17 cellular contexts compared by ENCODE assay signal in the genomic region with DNA sequence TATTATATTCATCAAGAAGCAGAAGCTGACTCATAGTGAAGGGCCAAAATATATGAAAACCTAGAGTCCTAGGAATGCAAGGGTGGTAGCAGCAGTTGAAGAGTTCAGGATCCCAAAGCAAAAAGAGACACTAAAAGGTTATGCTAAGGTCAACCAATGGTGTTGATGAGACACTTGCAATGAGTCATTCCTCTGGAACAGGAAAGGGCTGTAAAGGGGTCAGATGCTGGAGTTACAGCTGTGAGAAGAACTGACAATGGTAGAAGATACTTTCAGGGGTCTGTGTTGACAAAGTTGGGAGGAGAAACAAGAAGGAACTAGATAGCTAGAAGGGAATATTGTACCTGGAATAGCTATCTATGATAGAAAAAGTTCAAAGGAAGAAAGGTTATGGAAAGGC. TPM values are rescaled to one million over a fixed set of nuclear protein-coding genes. Genes with fewer than 3 reads are reported as not detected.
DNase-seq lines count a peak whose midpoint lies in the region; ATAC-seq, FAIRE-seq and TF ChIP-seq lines count a peak whose summit lies in the region.
"Had no signal": no experiment of that assay in that cellular context is flagged by ENCODE, and none has a peak within 500 bp of the region (broad histone marks: within the 10 kb centered on the region; RNA-seq: fewer than 3 reads in every experiment).

No MANE protein-coding gene starts in this region.

- H3K4me1 Mint-ChIP-seq in activated T-helper 17 cell treated with anti-CD3 and anti-CD28 coated beads, Interleukin-2, amount 50 U/mL, for 72 hours = no peaks in the 10 kb centered on the region
- H3K4me1 Mint-ChIP-seq: CD8-positive, alpha-beta memory T cell; nephron; WTC11 had no signal

- H3K4me3 Mint-ChIP-seq in activated T-helper 17 cell treated with anti-CD3 and anti-CD28 coated beads, Interleukin-2, amount 50 U/mL, for 72 hours = no peak overlapping the region
- H3K4me3 Mint-ChIP-seq: CD8-positive, alpha-beta memory T cell; nephron; WTC11 had no signal

- H3K27me3 Mint-ChIP-seq in activated T-helper 17 cell treated with anti-CD3 and anti-CD28 coated beads, Interleukin-2, amount 50 U/mL, for 72 hours = no peaks in the 10 kb centered on the region
- H3K27me3 Mint-ChIP-seq: CD8-positive, alpha-beta memory T cell had no signal

- no peaks in the 10 kb centered on the region for H3K9me3 Mint-ChIP-seq in activated T-helper 17 cell treated with anti-CD3 and anti-CD28 coated beads, Interleukin-2, amount 50 U/mL, for 72 hours

- no peak for FAIRE-seq in frontal cortex (lab: Jason Lieb, UNC)
- FAIRE-seq: endometrium had no signal

- no peak overlapping the region for H3K27ac Mint-ChIP-seq in activated T-helper 17 cell treated with anti-CD3 and anti-CD28 coated beads, Interleukin-2, amount 50 U/mL, for 72 hours
- H3K27ac Mint-ChIP-seq: CD8-positive, alpha-beta memory T cell; nephron; WTC11 had no signal

- H3K36me3 Mint-ChIP-seq in activated T-helper 17 cell treated with anti-CD3 and anti-CD28 coated beads, Interleukin-2, amount 50 U/mL, for 72 hours (ENCODE audit: low read depth) = peaks cover 12% of the 10 kb centered on the region

- TF ChIP-seq POLR2A in NB4 (IDR thresholded peaks at IDR 0.05; ENCODE audit: extremely low read depth, insufficient read length) = no peak

- TF ChIP-seq CTCF in NB4 (IDR thresholded peaks at IDR 0.05; ENCODE audit: low read depth, low read length) (no peak), epithelial cell of esophagus (IDR thresholded peaks at IDR 0.05; ENCODE audit: insufficient read depth, low read depth, low read length, missing control alignments) (no peak)

- H3K4me3 ChIP-seq in NB4 (ENCODE audit: low read depth, low read length) (no peak overlapping the region), epithelial cell of esophagus (ENCODE audit: low read length) (no peak overlapping the region), skeletal muscle cell (ENCODE audit: low read depth, low read length) (no peak overlapping the region)

- peak; percentile 44 for ATAC-seq in GM18502 (IDR thresholded peaks at IDR 0.05; ENCODE audit: poor library complexity, unreplicated experiment)
- ATAC-seq in activated T-helper 17 cell treated with anti-CD3 and anti-CD28 coated beads, Interleukin-2, amount 50 U/mL, for 72 hours (replicated peaks) = no peak
- ATAC-seq in HG03469 (IDR thresholded peaks at IDR 0.05; ENCODE audit: unreplicated experiment) = no peak
- ATAC-seq: left lobe of liver; sciatic nerve; stimulated activated naive CD8-positive, alpha-beta T cell treated with anti-CD3 and anti-CD28 coated beads, Interleukin-15, Interleukin-2, amounts not matched to agents 100 U/mL and 50 U/mL, for 24 hours; WTC11 had no signal

- DNase-seq in NB4 (ENCODE audit: low read depth) (peak; percentile 24), epithelial cell of esophagus (ENCODE audit: low read depth) (peak; percentile 10), skeletal muscle cell (ENCODE audit: low read depth) (peak; percentile 11), frontal cortex (ENCODE audit: low spot score in 2 of 2) (no peak)
- DNase-seq: activated naive CD4-positive, alpha-beta T cell treated with Interleukin-2 at 50 U/mL for 16 hours; CD8-positive, alpha-beta memory T cell; GOT3; hypothalamus; stimulated activated naive CD8-positive, alpha-beta T cell treated with anti-CD3 and anti-CD28 coated beads, Interleukin-15, Interleukin-2, amounts not matched to agents 100 U/mL and 50 U/mL, for 24 hours had no signal

RNA-seq across cellular contexts. Expression of a gene that starts 47.5 kb away (rescaled TPM):
- total RNA-seq in activated T-helper 17 cell treated with anti-CD3 and anti-CD28 coated beads, Interleukin-2, amount 50 U/mL, for 72 hours = 10 to 100 TPM; 40.4 to 41.9 TPM
- total RNA-seq in frontal cortex = 31.8 TPM

RNA-seq across cellular contexts. Expression of a gene that starts 47.7 kb away (rescaled TPM):
- total RNA-seq in activated T-helper 17 cell treated with anti-CD3 and anti-CD28 coated beads, Interleukin-2, amount 50 U/mL, for 72 hours = 10 to 100 TPM; 45.2 to 54.7 TPM
- total RNA-seq in frontal cortex = 20.0 TPM

Comparison
In these comparisons a context has a peak if more than half of its experiments do, and no peak if none do; other contexts are left out.
1. DNase-seq: peak in NB4 (single experiment), epithelial cell of esophagus (single experiment) and skeletal muscle cell (single experiment); none in frontal cortex (0 of 2).